1 cellular context compared by ENCODE assay signal in genomic region chr19:46943150-46943946, GRCh38.
TF ChIP-seq lines count a peak whose summit lies in the region.

No MANE protein-coding gene starts in this region.

TF ChIP-seq in WTC11, 78 proteins besides CTCF, POLR2A, EP300 and RAD21 (continued from another document):
- TF ChIP-seq ZNF532 (CRISPR knock-in tag; IDR thresholded peaks at IDR 0.05; ENCODE audit: borderline replicate concordance) (no peak), ZNF281 (CRISPR knock-in tag; IDR thresholded peaks at IDR 0.05) (no peak), ZNF423 (CRISPR knock-in tag; IDR thresholded peaks at IDR 0.05) (no peak), AR (CRISPR knock-in tag; IDR thresholded peaks at IDR 0.05) (no peak)
